ENCODE assay signal across 25 cellular contexts in genomic region chr14:73125169-73125588, GRCh38. TPM values are rescaled to one million over a fixed set of nuclear protein-coding genes. Genes with fewer than 3 reads are reported as not detected.
DNase-seq lines count a peak whose midpoint lies in the region; ATAC-seq and TF ChIP-seq lines count a peak whose summit lies in the region.
"Had no signal": no experiment of that assay in that cellular context is flagged by ENCODE, and none has a peak within 500 bp of the region (broad histone marks: within the 10 kb centered on the region; RNA-seq: fewer than 3 reads in every experiment).

No MANE protein-coding gene starts in this region.

- H3K36me3 Mint-ChIP-seq in natural killer cell = no peaks in the 10 kb centered on the region
- H3K36me3 Mint-ChIP-seq in natural killer cell treated with Interleukin-12 subunit alpha and Interleukin-12 subunit beta and Interleukin-15 and Interleukin-18, amount 100 ng/mL, for 72 hours = peaks cover 5% of the 10 kb centered on the region
- peaks cover 47% of the 10 kb centered on the region for H3K36me3 Mint-ChIP-seq in effector memory CD8-positive, alpha-beta T cell (ENCODE audit: insufficient read depth)
- peaks cover 18% of the 10 kb centered on the region for H3K36me3 Mint-ChIP-seq in progenitor cell of endocrine pancreas (ENCODE audit: insufficient read depth)
- H3K36me3 Mint-ChIP-seq in activated naive CD8-positive, alpha-beta T cell treated with anti-CD3 and anti-CD28 coated beads for 36 hours = peaks cover 12% of the 10 kb centered on the region

- no peak for TF ChIP-seq POLR2A in erythroblast (IDR thresholded peaks at IDR 0.05; ENCODE audit: low read length)

- DNase-seq in natural killer cell (no peak), NCI-H187 (lab: John Stamatoyannopoulos, UW) (peak; percentile 44 to 57), progenitor cell of endocrine pancreas (ENCODE audit: low spot score, unreplicated experiment) (no peak), erythroblast (lab: John Stamatoyannopoulos, UW) (no peak)
- DNase-seq in natural killer cell treated with Interleukin-12 subunit alpha and Interleukin-12 subunit beta and Interleukin-15 and Interleukin-18, amount 100 ng/mL, for 72 hours (ENCODE audit: low spot score) = no peak
- DNase-seq in effector memory CD8-positive, alpha-beta T cell = no peak
- DNase-seq in central memory CD4-positive, alpha-beta T cell = no peak
- no peak for DNase-seq in activated naive CD8-positive, alpha-beta T cell treated with anti-CD3 and anti-CD28 coated beads for 36 hours
- DNase-seq: activated CD4-positive, CD25-positive, alpha-beta regulatory T cell; activated CD8-positive, alpha-beta T cell treated with anti-CD3 and anti-CD28 coated beads, Interleukin-2, amount 10 ng/mL, durations not matched to agents 7 days and 5 days; activated naive CD8-positive, alpha-beta T cell treated with anti-CD3 and anti-CD28 coated beads, Interleukin-2, amount 10 ng/mL, durations not matched to agents 7 days and 5 days; activated T-cell treated with anti-CD3 and anti-CD28 coated beads, Interleukin-2, amount 50 U/mL, for 4 hours; brain microvascular endothelial cell; CD8-positive, alpha-beta memory T cell; DND-41; mammary epithelial cell; NCI-H1694 treated with DMSO at 0.1 percent for 48 hours; NCI-H526 treated with DMSO at 0.1 percent for 48 hours; PC-9; psoas muscle; small intestine; stimulated activated CD4-positive, alpha-beta T cell treated with anti-CD3 and anti-CD28 coated beads, Interleukin-2, amount 100 ng/mL, for 48 hours; stimulated activated naive CD8-positive, alpha-beta T cell treated with anti-CD3 and anti-CD28 coated beads, Interleukin-15, amount 100 ng/mL, for 72 hours had no signal

- intact Hi-C loops in natural killer cell (cut with micrococcal nuclease) = no loop called here

- no peak overlapping the region for H3K4me3 Mint-ChIP-seq in natural killer cell
- H3K4me3 Mint-ChIP-seq in natural killer cell treated with Interleukin-12 subunit alpha and Interleukin-12 subunit beta and Interleukin-15 and Interleukin-18, amount 100 ng/mL, for 72 hours = no peak overlapping the region
- H3K4me3 Mint-ChIP-seq in effector memory CD8-positive, alpha-beta T cell = no peak overlapping the region
- H3K4me3 Mint-ChIP-seq in progenitor cell of endocrine pancreas (ENCODE audit: low read depth) = no peak overlapping the region
- no peak overlapping the region for H3K4me3 Mint-ChIP-seq in activated naive CD8-positive, alpha-beta T cell treated with anti-CD3 and anti-CD28 coated beads for 36 hours
- H3K4me3 Mint-ChIP-seq: activated CD8-positive, alpha-beta T cell treated with anti-CD3 and anti-CD28 coated beads, Interleukin-2, amount 10 ng/mL, durations not matched to agents 7 days and 5 days; activated naive CD8-positive, alpha-beta T cell treated with anti-CD3 and anti-CD28 coated beads, Interleukin-2, amount 10 ng/mL, durations not matched to agents 7 days and 5 days; activated T-cell treated with anti-CD3 and anti-CD28 coated beads, Interleukin-2, amount 50 U/mL, for 4 hours; CD8-positive, alpha-beta memory T cell; stimulated activated naive CD8-positive, alpha-beta T cell treated with anti-CD3 and anti-CD28 coated beads, Interleukin-15, amount 100 ng/mL, for 72 hours; T-helper 2 cell treated with Interferon-gamma antibody and Interleukin-4, amounts not matched to agents 5 μg/mL and 100 μg/mL, for 36 hours; type B pancreatic cell had no signal

- H3K4me1 Mint-ChIP-seq in natural killer cell (no peaks in the 10 kb centered on the region), progenitor cell of endocrine pancreas (ENCODE audit: low read depth) (peaks cover 24% of the 10 kb centered on the region)
- no peaks in the 10 kb centered on the region for H3K4me1 Mint-ChIP-seq in natural killer cell treated with Interleukin-12 subunit alpha and Interleukin-12 subunit beta and Interleukin-15 and Interleukin-18, amount 100 ng/mL, for 72 hours (ENCODE audit: low read depth in 2 of 2)
- H3K4me1 Mint-ChIP-seq in effector memory CD8-positive, alpha-beta T cell (ENCODE audit: low read depth in 2 of 2) = no peaks in the 10 kb centered on the region
- H3K4me1 Mint-ChIP-seq in activated naive CD8-positive, alpha-beta T cell treated with anti-CD3 and anti-CD28 coated beads for 36 hours = no peaks in the 10 kb centered on the region
- H3K4me1 Mint-ChIP-seq: CD8-positive, alpha-beta memory T cell; stimulated activated naive CD8-positive, alpha-beta T cell treated with anti-CD3 and anti-CD28 coated beads, Interleukin-15, amount 100 ng/mL, for 72 hours had no signal

- TF ChIP-seq CTCF in natural killer cell (IDR thresholded peaks at IDR 0.05) (no peak), progenitor cell of endocrine pancreas (IDR thresholded peaks at IDR 0.05; ENCODE audit: unreplicated experiment) (no peak)

- H3K27ac Mint-ChIP-seq in natural killer cell (peak overlapping the region; percentile 13 to 17), progenitor cell of endocrine pancreas (peak overlapping the region; percentile 65)
- H3K27ac Mint-ChIP-seq in natural killer cell treated with Interleukin-12 subunit alpha and Interleukin-12 subunit beta and Interleukin-15 and Interleukin-18, amount 100 ng/mL, for 72 hours = no peak overlapping the region
- peak overlapping the region; percentile 36 to 49 for H3K27ac Mint-ChIP-seq in effector memory CD8-positive, alpha-beta T cell
- no peak overlapping the region for H3K27ac Mint-ChIP-seq in activated naive CD8-positive, alpha-beta T cell treated with anti-CD3 and anti-CD28 coated beads for 36 hours
- H3K27ac Mint-ChIP-seq: activated CD8-positive, alpha-beta T cell treated with anti-CD3 and anti-CD28 coated beads, Interleukin-2, amount 10 ng/mL, durations not matched to agents 7 days and 5 days; activated naive CD8-positive, alpha-beta T cell treated with anti-CD3 and anti-CD28 coated beads, Interleukin-2, amount 10 ng/mL, durations not matched to agents 7 days and 5 days; T-helper 2 cell treated with Interferon-gamma antibody and Interleukin-4, amounts not matched to agents 5 μg/mL and 100 μg/mL, for 36 hours; type B pancreatic cell had no signal

- H3K9me3 Mint-ChIP-seq in natural killer cell (no peaks in the 10 kb centered on the region), progenitor cell of endocrine pancreas (ENCODE audit: low read depth) (no peaks in the 10 kb centered on the region)
- H3K9me3 Mint-ChIP-seq in natural killer cell treated with Interleukin-12 subunit alpha and Interleukin-12 subunit beta and Interleukin-15 and Interleukin-18, amount 100 ng/mL, for 72 hours = no peaks in the 10 kb centered on the region
- no peaks in the 10 kb centered on the region for H3K9me3 Mint-ChIP-seq in effector memory CD8-positive, alpha-beta T cell
- no peaks in the 10 kb centered on the region for H3K9me3 Mint-ChIP-seq in activated naive CD8-positive, alpha-beta T cell treated with anti-CD3 and anti-CD28 coated beads for 36 hours
- H3K9me3 Mint-ChIP-seq: activated naive CD8-positive, alpha-beta T cell treated with anti-CD3 and anti-CD28 coated beads, Interleukin-2, amount 10 ng/mL, durations not matched to agents 7 days and 5 days; activated T-cell treated with anti-CD3 and anti-CD28 coated beads, Interleukin-2, amount 50 U/mL, for 4 hours; CD8-positive, alpha-beta memory T cell; stimulated activated naive CD8-positive, alpha-beta T cell treated with anti-CD3 and anti-CD28 coated beads, Interleukin-15, amount 100 ng/mL, for 72 hours; T-helper 2 cell treated with Interferon-gamma antibody and Interleukin-4, amounts not matched to agents 5 μg/mL and 100 μg/mL, for 36 hours; type B pancreatic cell had no signal

- H3K27me3 Mint-ChIP-seq in natural killer cell (ENCODE audit: low read depth in 2 of 2) = no peaks in the 10 kb centered on the region
- no peaks in the 10 kb centered on the region for H3K27me3 Mint-ChIP-seq in natural killer cell treated with Interleukin-12 subunit alpha and Interleukin-12 subunit beta and Interleukin-15 and Interleukin-18, amount 100 ng/mL, for 72 hours
- H3K27me3 Mint-ChIP-seq in effector memory CD8-positive, alpha-beta T cell = no peaks in the 10 kb centered on the region
- peaks cover 2% of the 10 kb centered on the region for H3K27me3 Mint-ChIP-seq in progenitor cell of endocrine pancreas
- H3K27me3 Mint-ChIP-seq in activated naive CD8-positive, alpha-beta T cell treated with anti-CD3 and anti-CD28 coated beads for 36 hours = no peaks in the 10 kb centered on the region
- H3K27me3 Mint-ChIP-seq: activated naive CD8-positive, alpha-beta T cell treated with anti-CD3 and anti-CD28 coated beads, Interleukin-2, amount 10 ng/mL, durations not matched to agents 7 days and 5 days; CD8-positive, alpha-beta memory T cell; stimulated activated naive CD8-positive, alpha-beta T cell treated with anti-CD3 and anti-CD28 coated beads, Interleukin-15, amount 100 ng/mL, for 72 hours; type B pancreatic cell had no signal

- no peak for ATAC-seq in natural killer cell
- no peak for ATAC-seq in natural killer cell treated with Interleukin-12 subunit alpha and Interleukin-12 subunit beta and Interleukin-15 and Interleukin-18, amount 100 ng/mL, for 72 hours
- ATAC-seq in effector memory CD8-positive, alpha-beta T cell (replicated peaks) = no peak
- ATAC-seq: activated CD8-positive, alpha-beta T cell treated with anti-CD3 and anti-CD28 coated beads, Interleukin-2, amount 10 ng/mL, durations not matched to agents 7 days and 5 days; psoas muscle; stimulated activated naive CD8-positive, alpha-beta T cell treated with anti-CD3 and anti-CD28 coated beads, Interleukin-15, amount 100 ng/mL, for 72 hours had no signal

RNA-seq across cellular contexts. Expression of gene PSEN1, which starts 11.1 kb away (rescaled TPM):
- 10 to 100 TPM; 47.1 to 62.6 (median 55.2) TPM for total RNA-seq in natural killer cell
- total RNA-seq in natural killer cell treated with Interleukin-12 subunit alpha and Interleukin-12 subunit beta and Interleukin-15 and Interleukin-18, amount 100 ng/mL, for 72 hours = 10 to 100 TPM; 39.5 to 64.0 TPM
- 61.7 and 62.8 TPM in 2 replicates for total RNA-seq in progenitor cell of endocrine pancreas
- total RNA-seq in activated naive CD8-positive, alpha-beta T cell treated with anti-CD3 and anti-CD28 coated beads for 36 hours = 10 to 100 TPM; 23.5 to 23.7 TPM

Comparison
In these comparisons a context has a peak if more than half of its experiments do, and no peak if none do; other contexts are left out.
1. H3K27ac Mint-ChIP-seq: peak in natural killer cell (2 of 2), effector memory CD8-positive, alpha-beta T cell (2 of 2) and progenitor cell of endocrine pancreas (single experiment); none in natural killer cell treated with Interleukin-12 subunit alpha and Interleukin-12 subunit beta and Interleukin-15 and Interleukin-18, amount 100 ng/mL, for 72 hours (0 of 2) and activated naive CD8-positive, alpha-beta T cell treated with anti-CD3 and anti-CD28 coated beads for 36 hours (single experiment).
2. DNase-seq: peak in NCI-H187 (2 of 2); none in natural killer cell (single experiment), natural killer cell treated with Interleukin-12 subunit alpha and Interleukin-12 subunit beta and Interleukin-15 and Interleukin-18, amount 100 ng/mL, for 72 hours (single experiment), effector memory CD8-positive, alpha-beta T cell (0 of 3), progenitor cell of endocrine pancreas (single experiment), central memory CD4-positive, alpha-beta T cell (single experiment), activated naive CD8-positive, alpha-beta T cell treated with anti-CD3 and anti-CD28 coated beads for 36 hours (single experiment) and erythroblast (0 of 2).